In genomic region chr13:42272776-42273175, GRCh38 we compare ENCODE assay signal across 8 cellular contexts. TPM values are rescaled to one million over a fixed set of nuclear protein-coding genes. Genes with fewer than 3 reads are reported as not detected.
DNase-seq lines count a peak whose midpoint lies in the region; ATAC-seq, FAIRE-seq and TF ChIP-seq lines count a peak whose summit lies in the region.

No MANE protein-coding gene starts in this region.

- TF ChIP-seq CTCF in PC-3 (conservative IDR thresholded peaks at IDR 0.05; ENCODE audit: low read depth, low read length): no peak
- TF ChIP-seq CTCF in esophagus muscularis mucosa (IDR thresholded peaks at IDR 0.05): no peak

- ATAC-seq in PC-3: peak; percentile 13; the same call in 1 of the 2 replicates

- no peaks in the 10 kb centered on the region for H3K9me3 ChIP-seq in PC-3 (ENCODE audit: low read length)
- no peaks in the 10 kb centered on the region for H3K9me3 ChIP-seq in esophagus muscularis mucosa

- TF ChIP-seq POLR2A in esophagus muscularis mucosa (IDR thresholded peaks at IDR 0.05; ENCODE audit: low read depth): no peak
- no peak for TF ChIP-seq POLR2A in GM12891 (IDR thresholded peaks at IDR 0.05; ENCODE audit: low read depth, low read length)

- POLR2A ChIA-PET in PC-3 (lab: Charles Lee; ENCODE audit: unreplicated experiment): no interaction called here

- no peaks in the 10 kb centered on the region for H4K20me1 ChIP-seq in PC-3 (ENCODE audit: low read length)

- intact Hi-C loops in PC-3 (cut with micrococcal nuclease): no loop called here
- intact Hi-C loops in esophagus muscularis mucosa (cut with DNase I): no loop called here

- peak overlapping the region; percentile 77 for H3K4me2 ChIP-seq in PC-3 (ENCODE audit: low read length)

- 4% methylated on average over 4 of the region's 4 CpGs for WGBS in esophagus muscularis mucosa

- H3K79me2 ChIP-seq in PC-3 (ENCODE audit: low read length): peaks cover 35% of the 10 kb centered on the region

- DNase-seq in EH (ENCODE audit: low read depth): peak; percentile 8
- DNase-seq in PC-3: no peak
- DNase-seq in esophagus muscularis mucosa (ENCODE audit: extremely low spot score): no peak
- DNase-seq in pons (ENCODE audit: low spot score): peak; percentile 34
- no peak for DNase-seq in GM12891 (ENCODE audit: insufficient read length, low spot score)
- DNase-seq in HuH-7 (ENCODE audit: low spot score): no peak
- no peak for DNase-seq in NCI-H1105 treated with DMSO at 0.1 percent for 48 hours (lab: John Stamatoyannopoulos, UW)
- no peak for DNase-seq in NK-92 treated with Interleukin-12 subunit alpha and Interleukin-12 subunit beta, amount 100 ng/mL, for 24 hours (lab: John Stamatoyannopoulos, UW)

- peak overlapping the region; percentile 96 for H2AFZ ChIP-seq in PC-3 (ENCODE audit: low read length)

- no peak for TF ChIP-seq EP300 in esophagus muscularis mucosa (IDR thresholded peaks at IDR 0.05)

- H3K27me3 ChIP-seq in PC-3 (ENCODE audit: low read length) (no peaks in the 10 kb centered on the region), esophagus muscularis mucosa (no peaks in the 10 kb centered on the region)

- FAIRE-seq in GM12891 (lab: Jason Lieb, UNC): no peak

- H3K27ac ChIP-seq in PC-3 (ENCODE audit: low read length): no peak overlapping the region
- peak overlapping the region; percentile 89 to 97 (median 92) for H3K27ac ChIP-seq in esophagus muscularis mucosa (replicated peaks in 1 of 4)

- H3K36me3 ChIP-seq in PC-3 (ENCODE audit: low read depth, low read length): no peaks in the 10 kb centered on the region
- H3K36me3 ChIP-seq in esophagus muscularis mucosa: no peaks in the 10 kb centered on the region

- H3K9me2 ChIP-seq in PC-3 (replicated peaks; ENCODE audit: low read length): no peaks in the 10 kb centered on the region

- CTCF ChIA-PET in PC-3 (lab: Charles Lee): no interaction called here

- H3K4me3 ChIP-seq in PC-3 (ENCODE audit: low read length) (peak overlapping the region; percentile 95), esophagus muscularis mucosa (peak overlapping the region; percentile 90 to 98 (median 94))

- peak overlapping the region; percentile 93 for H3K9ac ChIP-seq in PC-3 (ENCODE audit: low read length)

- BruUV-seq in PC-3 (replicated peaks; lab: Mats Ljungman, UMichigan): TSS peak; percentile 52

- no peaks in the 10 kb centered on the region for H3F3A ChIP-seq in PC-3 (ENCODE audit: low read length, unreplicated experiment)

- H3K4me1 ChIP-seq in PC-3 (ENCODE audit: insufficient read depth, low read length) (peaks cover 12% of the 10 kb centered on the region; the same call in 1 of the 2 replicates), esophagus muscularis mucosa (peaks cover 7 to 43% (median 27%) of the 10 kb centered on the region in 4 donors)

TF ChIP-seq in GM12891, 5 proteins besides CTCF, POLR2A, EP300 and RAD21:
- no peak for TF ChIP-seq PAX5 (IDR thresholded peaks at IDR 0.05; ENCODE audit: insufficient read depth, low read length, severe bottlenecking)
- TF ChIP-seq SPI1 (IDR thresholded peaks at IDR 0.05; ENCODE audit: low read depth, low read length): no peak
- TF ChIP-seq POU2F2 (IDR thresholded peaks at IDR 0.05; ENCODE audit: low read depth, low read length): no peak
- no peak for TF ChIP-seq POLR2AphosphoS5 (IDR thresholded peaks at IDR 0.05; ENCODE audit: low read depth, low read length)
- TF ChIP-seq TAF1 (IDR thresholded peaks at IDR 0.05; ENCODE audit: low read depth, low read length): no peak

RNA-seq across cellular contexts. Expression of gene AKAP11, which starts 0.8 kb away (rescaled TPM):
- total RNA-seq in PC-3 (2014; rRNA removed) (5.2 and 7.2 TPM in 2 replicates), esophagus muscularis mucosa (10 to 100 TPM; 36.1 to 43.4 (median 39.6) TPM)
- polyA plus RNA-seq in GM12891 (2012; ENCODE audit: low read depth, missing spikeins): 11.1 TPM

Comparison
In these comparisons a context has a peak if more than half of its experiments do, and no peak if none do; other contexts are left out.
1. DNase-seq: peak in EH (single experiment) and pons (single experiment); none in PC-3 (single experiment), esophagus muscularis mucosa (single experiment), GM12891 (single experiment), HuH-7 (single experiment), NCI-H1105 treated with DMSO at 0.1 percent for 48 hours (single experiment) and NK-92 treated with Interleukin-12 subunit alpha and Interleukin-12 subunit beta, amount 100 ng/mL, for 24 hours (single experiment).